Comparison of ENCODE assay signal across 17 cellular contexts in genomic region chr14:29930283-29930682, GRCh38. TPM values are rescaled to one million over a fixed set of nuclear protein-coding genes. Genes with fewer than 3 reads are reported as not detected.
A peak's percentile ranks its signal among the peaks of the same experiment; 100 is the strongest.
DNase-seq lines count a peak whose midpoint lies in the region; ATAC-seq, FAIRE-seq and TF ChIP-seq lines count a peak whose summit lies in the region.
"Had no signal": no experiment of that assay in that cellular context is flagged by ENCODE, and none has a peak within 500 bp of the region (broad histone marks: within the 10 kb centered on the region; RNA-seq: fewer than 3 reads in every experiment).

No MANE protein-coding gene starts in this region.

- dilution Hi-C loops in endothelial cell of umbilical vein (cut with MboI; ENCODE audit: extremely low pct_ligation_motif_present, low sequenced_read_pairs) = no loop called here

- H4K20me1 ChIP-seq in endothelial cell of umbilical vein (replicated peaks; ENCODE audit: control insufficient read depth, extremely low read depth, insufficient read depth, low read length) = no peaks in the 10 kb centered on the region
- H4K20me1 ChIP-seq in osteoblast (ENCODE audit: insufficient read depth, low read length) = peaks cover 7% of the 10 kb centered on the region
- H4K20me1 ChIP-seq: BLaER1 treated with 17β-estradiol and CSF1 and Interleukin-3, amounts not matched to agents 10 nM and 100 nM had no signal

- no peak for TF ChIP-seq POLR2A in endothelial cell of umbilical vein (IDR thresholded peaks at IDR 0.05; ENCODE audit: low read depth, low read length)

- H3K9ac ChIP-seq in endothelial cell of umbilical vein (replicated peaks; ENCODE audit: extremely low read depth, insufficient read depth, low read length) = no peak overlapping the region
- H3K9ac ChIP-seq: BLaER1 treated with 17β-estradiol and CSF1 and Interleukin-3, amounts not matched to agents 10 nM and 100 nM had no signal

- H3K4me1 ChIP-seq in endothelial cell of umbilical vein (ENCODE audit: control insufficient read depth, extremely low read depth, insufficient read depth, low read length) (peaks cover 13% of the 10 kb centered on the region), osteoblast (ENCODE audit: insufficient read depth, low read length) (peaks cover 9% of the 10 kb centered on the region)
- H3K4me1 ChIP-seq: BLaER1 treated with 17β-estradiol and CSF1 and Interleukin-3, amounts not matched to agents 10 nM and 100 nM had no signal

- H2AFZ ChIP-seq in endothelial cell of umbilical vein (ENCODE audit: low read depth, low read length) (no peak overlapping the region), osteoblast (ENCODE audit: low read length) (no peak overlapping the region)

- no peaks in the 10 kb centered on the region for H3K36me3 ChIP-seq in endothelial cell of umbilical vein (ENCODE audit: control insufficient read depth in 2 of 2, extremely low read depth in 1 of 2, insufficient read depth in 2 of 2, low read length in 2 of 2)
- no peaks in the 10 kb centered on the region for H3K36me3 ChIP-seq in osteoblast (ENCODE audit: insufficient read depth, low read length)
- H3K36me3 ChIP-seq: adrenal gland; BLaER1 treated with 17β-estradiol and CSF1 and Interleukin-3, amounts not matched to agents 10 nM and 100 nM; colonic mucosa had no signal

- H3K9me3 ChIP-seq in endothelial cell of umbilical vein (replicated peaks; ENCODE audit: control insufficient read depth, insufficient read depth, low read length) = no peaks in the 10 kb centered on the region
- no peaks in the 10 kb centered on the region for H3K9me3 ChIP-seq in osteoblast (ENCODE audit: low read depth, low read length)
- H3K9me3 ChIP-seq: adrenal gland, colonic mucosa had no signal

- no peak for FAIRE-seq in endothelial cell of umbilical vein (lab: Jason Lieb, UNC)

- intact Hi-C loops in endothelial cell of umbilical vein (cut with micrococcal nuclease) = loop anchor here (10.0 kb wide), 1 partner anchor 355 kb away; no protein-coding TSS in a partner anchor

- DNase-seq in COLO829 (ENCODE audit: low spot score) (peak; percentile 70), NCI-H226 (peak; percentile 20), endothelial cell of umbilical vein (ENCODE audit: low read depth, low spot score) (peak; percentile 7), osteoblast (ENCODE audit: insufficient read length, low spot score, missing footprints) (peak; percentile 87), NCI-H526 treated with DMSO at 0.1 percent for 48 hours (lab: John Stamatoyannopoulos, UW) (no peak), SIG-M5 (lab: John Stamatoyannopoulos, UW) (no peak)
- DNase-seq in stimulated activated naive CD4-positive, alpha-beta T cell treated with Interleukin-2 at 50 U/mL for 16 hours (lab: John Stamatoyannopoulos, UW) = no peak
- DNase-seq: activated T-cell treated with anti-CD3 and anti-CD28 coated beads, Interleukin-2, amount 50 U/mL, for 48 hours; adrenal gland; colonic mucosa; DMS79 treated with DMSO at 0.1 percent for 48 hours; NCI-H2029 treated with DMSO at 0.1 percent for 48 hours; NCI-H82; SHP77 treated with DMSO at 0.1 percent for 48 hours; stimulated activated naive CD8-positive, alpha-beta T cell treated with anti-CD3 and anti-CD28 coated beads, Interleukin-15, amount 100 ng/mL, for 72 hours had no signal

- H3K9me1 ChIP-seq in endothelial cell of umbilical vein (replicated peaks; ENCODE audit: control insufficient read depth, extremely low read depth, insufficient read depth, low read length) = no peaks in the 10 kb centered on the region

- no TSS peak for BruUV-seq in endothelial cell of umbilical vein (replicated peaks; lab: Mats Ljungman, UMichigan)

- POLR2A ChIA-PET in endothelial cell of umbilical vein (lab: Charles Lee) = no interaction called here

- no peak for ATAC-seq in HG03135 (IDR thresholded peaks at IDR 0.05; ENCODE audit: unreplicated experiment)
- ATAC-seq: stimulated activated naive CD8-positive, alpha-beta T cell treated with anti-CD3 and anti-CD28 coated beads, Interleukin-15, amount 100 ng/mL, for 72 hours had no signal

- CTCF ChIA-PET in endothelial cell of umbilical vein (lab: Charles Lee) = no interaction called here

- H3K79me2 ChIP-seq in endothelial cell of umbilical vein (ENCODE audit: control insufficient read depth, insufficient read depth, low read length) (peaks cover under 1% of the 10 kb centered on the region), osteoblast (ENCODE audit: insufficient read depth, low read length) (peaks cover 15% of the 10 kb centered on the region)

- no peak for TF ChIP-seq CTCF in endothelial cell of umbilical vein (IDR thresholded peaks at IDR 0.05; ENCODE audit: extremely low read depth in 1 of 2, insufficient read depth in 1 of 2, low read depth in 1 of 2, low read length in 2 of 2)
- TF ChIP-seq CTCF in osteoblast (IDR thresholded peaks at IDR 0.05; ENCODE audit: extremely low read depth, low read depth, low read length) = no peak

- no peak overlapping the region for H3K4me3 ChIP-seq in endothelial cell of umbilical vein (replicated peaks in 1 of 3; ENCODE audit: insufficient read depth in 1 of 3, low read depth in 1 of 3, low read length in 3 of 3)
- no peak overlapping the region for H3K4me3 ChIP-seq in osteoblast (ENCODE audit: insufficient read depth, low read length)
- H3K4me3 ChIP-seq: adrenal gland; BLaER1 treated with 17β-estradiol and CSF1 and Interleukin-3, amounts not matched to agents 10 nM and 100 nM; colonic mucosa had no signal

- H3K27ac ChIP-seq in endothelial cell of umbilical vein (ENCODE audit: insufficient read depth, low read depth, low read length) (no peak overlapping the region), osteoblast (ENCODE audit: low read depth, low read length) (no peak overlapping the region)
- H3K27ac ChIP-seq: adrenal gland; BLaER1 treated with 17β-estradiol and CSF1 and Interleukin-3, amounts not matched to agents 10 nM and 100 nM; colonic mucosa had no signal

- H3K27me3 ChIP-seq in endothelial cell of umbilical vein (ENCODE audit: control insufficient read depth in 2 of 2, insufficient read depth in 2 of 2, low read length in 2 of 2) (peaks cover 0 to 9% of the 10 kb centered on the region in 2 experiments), osteoblast (ENCODE audit: insufficient read depth, low read length) (no peaks in the 10 kb centered on the region)
- H3K27me3 ChIP-seq: adrenal gland; BLaER1 treated with 17β-estradiol and CSF1 and Interleukin-3, amounts not matched to agents 10 nM and 100 nM; colonic mucosa had no signal

- H3K4me2 ChIP-seq in endothelial cell of umbilical vein (ENCODE audit: insufficient read depth, low read length) = no peak overlapping the region
- peak overlapping the region; percentile 10 for H3K4me2 ChIP-seq in osteoblast (ENCODE audit: insufficient read depth, low read length)
- H3K4me2 ChIP-seq: BLaER1 treated with 17β-estradiol and CSF1 and Interleukin-3, amounts not matched to agents 10 nM and 100 nM had no signal

TF ChIP-seq in endothelial cell of umbilical vein, 7 proteins besides CTCF, POLR2A, EP300 and RAD21:
- TF ChIP-seq EZH2 (IDR thresholded peaks at IDR 0.05; ENCODE audit: borderline replicate concordance, low read depth, low read length, severe bottlenecking) (no peak), MYC (IDR thresholded peaks at IDR 0.05; ENCODE audit: low read depth, low read length) (no peak), GATA2 (IDR thresholded peaks at IDR 0.05; ENCODE audit: insufficient read depth, insufficient read length, low read depth, low read length) (no peak), MAX (IDR thresholded peaks at IDR 0.05; ENCODE audit: insufficient read depth, insufficient read length) (no peak), JUN (IDR thresholded peaks at IDR 0.05; ENCODE audit: borderline replicate concordance, insufficient read depth, insufficient read length, low read depth) (no peak), FOS (IDR thresholded peaks at IDR 0.05; ENCODE audit: borderline replicate concordance, insufficient read depth, low read length) (no peak), POLR2AphosphoS5 (IDR thresholded peaks at IDR 0.05; ENCODE audit: insufficient read depth, low read depth, low read length) (no peak)

RNA-seq across cellular contexts. Expression of gene PRKD1, which starts 2.6 kb away (rescaled TPM):
- total RNA-seq in endothelial cell of umbilical vein (10.3 and 10.9 TPM in 2 replicates), osteoblast (21.8 and 28.6 TPM in 2 replicates)
- 3.5 and 3.9 TPM in 2 replicates for polyA plus RNA-seq in endothelial cell of umbilical vein
- 4.3 and 4.5 TPM in 2 replicates for polyA plus RNA-seq in endothelial cell of umbilical vein (2011; cell fraction: cytosol; rRNA removed)
- polyA plus RNA-seq in endothelial cell of umbilical vein (2011; cell fraction: nucleus; rRNA removed) = 11.4 and 14.3 TPM in 2 replicates
- polyA plus RNA-seq in endothelial cell of umbilical vein (2012) = 1.8 and 4.7 TPM in 2 replicates
- 14.3 and 16.7 TPM in 2 replicates for polyA minus RNA-seq in endothelial cell of umbilical vein
- polyA minus RNA-seq in endothelial cell of umbilical vein (2011; cell fraction: cytosol; rRNA and poly(A)+ RNA removed) = not detected
- polyA minus RNA-seq in endothelial cell of umbilical vein (2011; cell fraction: nucleus; rRNA and poly(A)+ RNA removed) = 32.3 and 42.7 TPM in 2 replicates

Comparison
In these comparisons a context has a peak if more than half of its experiments do, and no peak if none do; other contexts are left out.
1. DNase-seq: peak in COLO829 (single experiment), NCI-H226 (single experiment), endothelial cell of umbilical vein (single experiment) and osteoblast (single experiment); none in stimulated activated naive CD4-positive, alpha-beta T cell treated with Interleukin-2 at 50 U/mL for 16 hours (single experiment), NCI-H526 treated with DMSO at 0.1 percent for 48 hours (single experiment) and SIG-M5 (single experiment).